Comparison of ENCODE assay signal across 8 cellular contexts in the genomic region with DNA sequence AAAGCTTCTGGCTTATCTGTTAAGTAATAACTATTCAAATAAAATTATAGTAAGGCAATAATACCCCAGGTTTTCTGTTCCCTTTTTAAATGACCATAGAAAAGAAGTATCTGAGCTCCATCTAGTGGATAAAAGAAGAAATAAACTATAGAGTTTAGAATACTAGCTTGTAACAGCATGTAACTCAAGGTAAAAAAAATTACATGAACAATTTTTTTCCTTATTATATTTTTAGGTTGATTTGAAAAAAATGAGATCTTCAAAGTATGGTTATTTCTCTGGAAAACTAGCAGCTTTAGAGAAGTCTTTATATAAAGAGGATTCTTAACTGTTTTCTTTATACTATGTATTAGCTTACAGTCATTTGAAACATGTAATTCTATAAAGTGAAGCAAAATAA. TPM values are rescaled to one million over a fixed set of nuclear protein-coding genes. Genes with fewer than 3 reads are reported as not detected.
DNase-seq lines count a peak whose midpoint lies in the region; ATAC-seq and TF ChIP-seq lines count a peak whose summit lies in the region.

No MANE protein-coding gene starts in this region.

- H3K36me3 Mint-ChIP-seq in activated T-helper 17 cell treated with anti-CD3 and anti-CD28 coated beads, Interleukin-2, amount 50 U/mL, for 72 hours (ENCODE audit: low read depth), result peaks cover 34% of the 10 kb centered on the region

- no peak overlapping the region for H3K4me3 ChIP-seq in cardiac fibroblast (replicated peaks in 1 of 2; ENCODE audit: low read depth in 2 of 2, low read length in 2 of 2)

- H3K9me3 Mint-ChIP-seq in activated T-helper 17 cell treated with anti-CD3 and anti-CD28 coated beads, Interleukin-2, amount 50 U/mL, for 72 hours, result no peaks in the 10 kb centered on the region

- peak; percentile 35 for DNase-seq in COLO829 (ENCODE audit: low spot score)
- DNase-seq in NCI-H526 (lab: John Stamatoyannopoulos, UW), result peak; percentile 38 to 69
- DNase-seq in cardiac fibroblast (ENCODE audit: low read depth in 2 of 2), result peak; percentile 63 to 65
- peak; percentile 44 for DNase-seq in medulla oblongata (ENCODE audit: extremely low spot score)
- DNase-seq in 8988T, result no peak

- H3K27ac Mint-ChIP-seq in activated T-helper 17 cell treated with anti-CD3 and anti-CD28 coated beads, Interleukin-2, amount 50 U/mL, for 72 hours, result no peak overlapping the region

- ATAC-seq in GM19455 (IDR thresholded peaks at IDR 0.05; ENCODE audit: unreplicated experiment), result peak; percentile 87
- ATAC-seq in HG03469 (IDR thresholded peaks at IDR 0.05; ENCODE audit: unreplicated experiment), result peak; percentile 63
- ATAC-seq in activated T-helper 17 cell treated with anti-CD3 and anti-CD28 coated beads, Interleukin-2, amount 50 U/mL, for 72 hours (replicated peaks), result no peak

- peak; percentile 33 for TF ChIP-seq CTCF in cardiac fibroblast (IDR thresholded peaks at IDR 0.05; ENCODE audit: low read depth, low read length)

- no peaks in the 10 kb centered on the region for H3K27me3 Mint-ChIP-seq in activated T-helper 17 cell treated with anti-CD3 and anti-CD28 coated beads, Interleukin-2, amount 50 U/mL, for 72 hours

- no peak overlapping the region for H3K4me3 Mint-ChIP-seq in activated T-helper 17 cell treated with anti-CD3 and anti-CD28 coated beads, Interleukin-2, amount 50 U/mL, for 72 hours

- H3K4me1 Mint-ChIP-seq in activated T-helper 17 cell treated with anti-CD3 and anti-CD28 coated beads, Interleukin-2, amount 50 U/mL, for 72 hours, result no peaks in the 10 kb centered on the region

RNA-seq across cellular contexts. Expression of a gene that starts 58.1 kb away (rescaled TPM):
- 1 to 10 TPM; 7.6 to 8.4 TPM for total RNA-seq in activated T-helper 17 cell treated with anti-CD3 and anti-CD28 coated beads, Interleukin-2, amount 50 U/mL, for 72 hours
